1 cellular context compared by ENCODE assay signal in genomic region chr19:1070931-1071791, GRCh38.
TF ChIP-seq lines count a peak whose summit lies in the region.

No MANE protein-coding gene starts in this region.

TF ChIP-seq in K562, 482 proteins besides CTCF, POLR2A, EP300 and RAD21:
- TF ChIP-seq ATF3 (IDR thresholded peaks at IDR 0.05) (no peak), ATF3 (CRISPR knock-in tag; conservative IDR thresholded peaks at IDR 0.05) (no peak), NCOA6 (IDR thresholded peaks at IDR 0.05) (no peak), ZBTB7A (IDR thresholded peaks at IDR 0.05; ENCODE audit: borderline replicate concordance, control insufficient read depth, low read depth, low read length) (0 out of 2 replicates have a peak, but pooled peaks have one; percentile 3), ZBTB33 (CRISPR knock-in tag; IDR thresholded peaks at IDR 0.05) (0 out of 2 replicates have a peak, but pooled peaks have one; percentile 79), USF1 (CRISPR knock-in tag; IDR thresholded peaks at IDR 0.05) (no peak), PKNOX1 (IDR thresholded peaks at IDR 0.05) (no peak), ZNF79 (CRISPR knock-in tag; IDR thresholded peaks at IDR 0.05; ENCODE audit: low read depth) (no peak), CXXC5 (CRISPR knock-in tag; IDR thresholded peaks at IDR 0.05) (no peak), RREB1 (CRISPR knock-in tag; IDR thresholded peaks at IDR 0.05) (no peak)
